Comparison of ENCODE assay signal across 16 cellular contexts in the genomic region with DNA sequence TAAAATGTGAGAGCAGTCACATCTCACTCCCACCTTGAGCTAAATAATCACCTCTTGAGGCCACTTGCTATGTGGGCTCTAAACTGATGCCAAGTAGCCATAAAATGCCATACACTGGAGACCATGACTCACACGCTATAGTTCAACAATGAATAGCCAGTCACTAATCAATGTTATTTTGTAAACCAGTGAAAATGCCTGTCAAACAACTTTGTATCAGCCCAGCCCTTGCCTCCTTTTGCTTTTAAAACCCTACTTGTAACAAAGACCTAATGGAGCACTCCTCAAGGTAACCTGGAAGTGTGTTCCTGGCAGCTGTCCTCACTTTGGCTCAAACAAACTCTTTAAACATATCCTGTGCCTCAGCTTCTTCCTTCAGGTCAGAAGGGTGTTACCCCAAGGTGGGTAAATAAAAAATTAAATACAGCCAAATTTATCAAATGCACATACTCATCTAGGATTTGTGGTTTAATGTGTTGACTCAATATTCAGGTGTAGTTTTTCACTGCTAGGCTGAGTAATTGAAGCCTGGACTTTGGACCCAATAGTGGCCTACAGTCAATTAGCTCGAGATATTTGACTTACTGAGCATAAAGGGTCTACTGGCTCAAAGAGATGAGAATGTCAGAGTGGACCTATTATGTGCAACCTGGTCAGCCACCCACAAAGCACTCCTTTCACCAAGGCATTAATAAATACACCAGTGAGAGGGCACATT.
DNase-seq lines count a peak whose midpoint lies in the region; ATAC-seq, FAIRE-seq and TF ChIP-seq lines count a peak whose summit lies in the region.
"Had no signal": no experiment of that assay in that cellular context is flagged by ENCODE, and none has a peak within 500 bp of the region (broad histone marks: within the 10 kb centered on the region; RNA-seq: fewer than 3 reads in every experiment).

No MANE protein-coding gene starts in this region.

- H3K27ac Mint-ChIP-seq in endodermal cell = peak overlapping the region; percentile 80
- no peak overlapping the region for H3K27ac Mint-ChIP-seq in mesothelial cell of epicardium
- H3K27ac Mint-ChIP-seq: activated CD4-positive, alpha-beta memory T cell treated with anti-CD3 and anti-CD28 coated beads, Interleukin-2, amount 10 ng/mL, durations not matched to agents 7 days and 5 days; activated naive CD8-positive, alpha-beta T cell treated with anti-CD3 and anti-CD28 coated beads for 36 hours; activated T-cell treated with anti-CD3 and anti-CD28 coated beads, Interleukin-2, amount 50 U/mL, for 24 hours had no signal

- ATAC-seq in pancreas (peak; percentile 89 to 93 (median 92)), foreskin keratinocyte (no peak)
- ATAC-seq: right cardiac atrium had no signal

- 91 to 100% methylated on average over 1 to 2 of the region's 2 CpGs for WGBS in endodermal cell (ENCODE audit: insufficient coverage in 1 of 2, insufficient read length in 1 of 2), 2 experiments
- 15% methylated on average over 2 of the region's 2 CpGs for WGBS in pancreas, 2 donors

- no peaks in the 10 kb centered on the region for H3K9me3 Mint-ChIP-seq in endodermal cell
- no peaks in the 10 kb centered on the region for H3K9me3 Mint-ChIP-seq in mesothelial cell of epicardium
- H3K9me3 Mint-ChIP-seq: activated CD4-positive, alpha-beta memory T cell treated with anti-CD3 and anti-CD28 coated beads, Interleukin-2, amount 10 ng/mL, durations not matched to agents 7 days and 5 days; activated naive CD8-positive, alpha-beta T cell treated with anti-CD3 and anti-CD28 coated beads for 36 hours; activated T-cell treated with anti-CD3 and anti-CD28 coated beads, Interleukin-2, amount 50 U/mL, for 24 hours had no signal

- H3K4me1 ChIP-seq in endodermal cell (ENCODE audit: control insufficient read depth, insufficient read depth, low read length) (no peaks in the 10 kb centered on the region), pancreas (peaks cover 17 to 31% (median 22%) of the 10 kb centered on the region in 3 donors), foreskin keratinocyte (peaks cover 3% of the 10 kb centered on the region)

- no peaks in the 10 kb centered on the region for H3K9me3 ChIP-seq in endodermal cell (ENCODE audit: control insufficient read depth, low read length)
- no peaks in the 10 kb centered on the region for H3K9me3 ChIP-seq in pancreas
- H3K9me3 ChIP-seq: neutrophil had no signal

- H3K27me3 ChIP-seq in endodermal cell (ENCODE audit: control insufficient read depth, insufficient read depth, low read length, poor library complexity, severe bottlenecking) = no peaks in the 10 kb centered on the region
- no peaks in the 10 kb centered on the region for H3K27me3 ChIP-seq in pancreas
- H3K27me3 ChIP-seq in foreskin keratinocyte = no peaks in the 10 kb centered on the region
- H3K27me3 ChIP-seq: neutrophil had no signal

- no peak overlapping the region for H3K9ac ChIP-seq in endodermal cell (ENCODE audit: extremely low read depth, low read length, poor library complexity, severe bottlenecking)

- TF ChIP-seq CTCF in D721Med (IDR thresholded peaks at IDR 0.05; ENCODE audit: insufficient read depth, missing control alignments) (no peak), endodermal cell (conservative IDR thresholded peaks at IDR 0.05) (no peak), pancreas (IDR thresholded peaks at IDR 0.05) (no peak), foreskin keratinocyte (conservative IDR thresholded peaks at IDR 0.05) (no peak), mesothelial cell of epicardium (IDR thresholded peaks at IDR 0.05; ENCODE audit: unreplicated experiment) (no peak)

- intact Hi-C loops in pancreas (cut with DNase I) = no loop called here

- H3K27me3 Mint-ChIP-seq in endodermal cell (ENCODE audit: insufficient read depth) (no peaks in the 10 kb centered on the region), mesothelial cell of epicardium (ENCODE audit: low read depth) (no peaks in the 10 kb centered on the region)
- H3K27me3 Mint-ChIP-seq: activated CD4-positive, alpha-beta memory T cell treated with anti-CD3 and anti-CD28 coated beads, Interleukin-2, amount 10 ng/mL, durations not matched to agents 7 days and 5 days; activated naive CD8-positive, alpha-beta T cell treated with anti-CD3 and anti-CD28 coated beads for 36 hours; activated T-cell treated with anti-CD3 and anti-CD28 coated beads, Interleukin-2, amount 50 U/mL, for 24 hours had no signal

- FAIRE-seq in D721Med (lab: Jason Lieb, UNC) (peak; percentile 16), pancreas (lab: Jason Lieb, UNC) (no peak)

- H3K27ac ChIP-seq in endodermal cell (ENCODE audit: low read depth, low read length) = no peak overlapping the region
- H3K27ac ChIP-seq in pancreas = peak overlapping the region in 3 of 4 donors; percentile 43 to 82 (median 68)
- no peak overlapping the region for H3K27ac ChIP-seq in foreskin keratinocyte
- H3K27ac ChIP-seq: neutrophil had no signal

- peaks cover 13% of the 10 kb centered on the region for H3K36me3 Mint-ChIP-seq in endodermal cell (ENCODE audit: low read depth)
- H3K36me3 Mint-ChIP-seq in mesothelial cell of epicardium = peaks cover 15% of the 10 kb centered on the region
- H3K36me3 Mint-ChIP-seq: activated naive CD8-positive, alpha-beta T cell treated with anti-CD3 and anti-CD28 coated beads for 36 hours had no signal

- H3K4me3 ChIP-seq in endodermal cell (ENCODE audit: low read length) (no peak overlapping the region), pancreas (no peak overlapping the region)

- H3K36me3 ChIP-seq in endodermal cell (ENCODE audit: control insufficient read depth, insufficient read depth, low read length) (peaks cover 8% of the 10 kb centered on the region), pancreas (no peaks in the 10 kb centered on the region)
- H3K36me3 ChIP-seq: neutrophil had no signal

- H3K4me3 Mint-ChIP-seq in endodermal cell (no peak overlapping the region), mesothelial cell of epicardium (no peak overlapping the region)
- H3K4me3 Mint-ChIP-seq: activated CD4-positive, alpha-beta memory T cell treated with anti-CD3 and anti-CD28 coated beads, Interleukin-2, amount 10 ng/mL, durations not matched to agents 7 days and 5 days; activated naive CD8-positive, alpha-beta T cell treated with anti-CD3 and anti-CD28 coated beads for 36 hours; activated T-cell treated with anti-CD3 and anti-CD28 coated beads, Interleukin-2, amount 50 U/mL, for 24 hours had no signal

- H3K4me1 Mint-ChIP-seq in endodermal cell (peaks cover 4% of the 10 kb centered on the region), mesothelial cell of epicardium (peaks cover 11% of the 10 kb centered on the region)
- H3K4me1 Mint-ChIP-seq: activated CD4-positive, alpha-beta memory T cell treated with anti-CD3 and anti-CD28 coated beads, Interleukin-2, amount 10 ng/mL, durations not matched to agents 7 days and 5 days; activated naive CD8-positive, alpha-beta T cell treated with anti-CD3 and anti-CD28 coated beads for 36 hours had no signal

- no peak for DNase-seq in D721Med (ENCODE audit: insufficient read length, low spot score)
- peak; percentile 45 for DNase-seq in NCI-H1436 treated with DMSO at 0.1 percent for 48 hours (lab: John Stamatoyannopoulos, UW)
- DNase-seq in endodermal cell = no peak
- peak in 3 of 6 donors; percentile 45 to 60 (median 49) for DNase-seq in pancreas
- no peak for DNase-seq in dermis blood vessel endothelial cell
- DNase-seq in foreskin keratinocyte = no peak
- DNase-seq in NCI-H524 treated with DMSO at 0.1 percent for 48 hours (lab: John Stamatoyannopoulos, UW) = no peak
- no peak for DNase-seq in mesothelial cell of epicardium (ENCODE audit: low spot score in 2 of 2, unreplicated experiment in 2 of 2)
- DNase-seq: activated CD4-positive, alpha-beta memory T cell treated with anti-CD3 and anti-CD28 coated beads, Interleukin-2, amount 10 ng/mL, durations not matched to agents 7 days and 5 days; activated naive CD8-positive, alpha-beta T cell treated with anti-CD3 and anti-CD28 coated beads for 36 hours; activated T-cell treated with anti-CD3 and anti-CD28 coated beads, Interleukin-2, amount 50 U/mL, for 24 hours; COR-L47; NCI-H2171; right cardiac atrium; SW 1271 had no signal

Comparison
In these comparisons a context has a peak if more than half of its experiments do, and no peak if none do; other contexts are left out.
1. H3K27ac ChIP-seq: peak in pancreas (3 of 4); none in endodermal cell (single experiment) and foreskin keratinocyte (single experiment).